In the genomic region with DNA sequence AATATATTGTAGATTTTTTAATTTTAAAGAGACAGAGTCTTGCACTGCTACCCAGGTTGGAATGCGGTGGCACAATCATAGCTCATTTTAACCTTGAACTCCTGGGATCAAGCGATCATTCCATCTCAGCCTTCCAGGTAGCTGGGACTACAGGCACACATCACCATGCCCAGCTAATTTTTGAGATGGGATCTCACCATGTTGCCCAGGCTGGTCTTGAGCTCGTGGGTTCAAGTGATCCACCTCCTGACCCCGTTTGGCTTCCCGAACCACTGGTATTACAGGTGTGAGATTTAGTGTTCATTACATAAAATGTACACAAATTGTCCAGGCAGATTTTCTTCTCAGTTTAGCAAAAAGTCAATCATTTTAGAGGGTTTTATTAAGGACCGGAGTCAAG, we compare ENCODE assay signal across 27 cellular contexts. TPM values are rescaled to one million over a fixed set of nuclear protein-coding genes. Genes with fewer than 3 reads are reported as not detected.
DNase-seq lines count a peak whose midpoint lies in the region; ATAC-seq, FAIRE-seq and TF ChIP-seq lines count a peak whose summit lies in the region.
"Had no signal": no experiment of that assay in that cellular context is flagged by ENCODE, and none has a peak within 500 bp of the region (broad histone marks: within the 10 kb centered on the region; RNA-seq: fewer than 3 reads in every experiment).

No MANE protein-coding gene starts in this region.

- no peaks in the 10 kb centered on the region for H3K9me3 ChIP-seq in HepG2 (ENCODE audit: low read length)
- H3K9me3 ChIP-seq: A549; BE2C; BLaER1 treated with 17β-estradiol and CSF1 and Interleukin-3, amounts not matched to agents 10 nM and 100 nM had no signal

- WGBS in HepG2 (ENCODE audit: low lambda C conversion rate), result 96% methylated on average over 6 of the region's 6 CpGs

- H2AFZ ChIP-seq in HepG2 (ENCODE audit: low read length), result no peak overlapping the region
- H2AFZ ChIP-seq: GM23248 had no signal

- no peak overlapping the region for H3K4me3 Mint-ChIP-seq in activated naive CD8-positive, alpha-beta T cell treated with anti-CD3 and anti-CD28 coated beads for 36 hours
- no peak overlapping the region for H3K4me3 Mint-ChIP-seq in stimulated activated naive B cell treated with anti-CD40 and anti-IgM and Interleukin-4, amounts not matched to agents 10 μg/mL and 1 μg/mL and 100 μg/mL, for 72 hours
- H3K4me3 Mint-ChIP-seq: CD14-positive monocyte; CD4-positive, alpha-beta T cell; CD8-positive, alpha-beta memory T cell had no signal

- H4K20me1 ChIP-seq in HepG2 (ENCODE audit: insufficient read depth, low read length), result no peaks in the 10 kb centered on the region

- H3K36me3 Mint-ChIP-seq in activated naive CD8-positive, alpha-beta T cell treated with anti-CD3 and anti-CD28 coated beads for 36 hours, result peaks cover 28% of the 10 kb centered on the region
- H3K36me3 Mint-ChIP-seq in stimulated activated naive B cell treated with anti-CD40 and anti-IgM and Interleukin-4, amounts not matched to agents 10 μg/mL and 1 μg/mL and 100 μg/mL, for 72 hours, result peaks cover 20 to 32% of the 10 kb centered on the region in 2 donors

- TF ChIP-seq CTCF in HepG2 (CRISPR knock-in tag; IDR thresholded peaks at IDR 0.05), result no peak

- H3K27me3 Mint-ChIP-seq in activated naive CD8-positive, alpha-beta T cell treated with anti-CD3 and anti-CD28 coated beads for 36 hours, result no peaks in the 10 kb centered on the region
- H3K27me3 Mint-ChIP-seq in stimulated activated naive B cell treated with anti-CD40 and anti-IgM and Interleukin-4, amounts not matched to agents 10 μg/mL and 1 μg/mL and 100 μg/mL, for 72 hours, result no peaks in the 10 kb centered on the region
- H3K27me3 Mint-ChIP-seq: CD4-positive, alpha-beta T cell; CD8-positive, alpha-beta memory T cell had no signal

- CTCF ChIA-PET in HepG2 (lab: Yijun Ruan, JAX; ENCODE audit: low intra/inter-chr PET ratio, low total read pairs), result no interaction called here

- no peaks in the 10 kb centered on the region for H3K9me3 Mint-ChIP-seq in activated naive CD8-positive, alpha-beta T cell treated with anti-CD3 and anti-CD28 coated beads for 36 hours
- no peaks in the 10 kb centered on the region for H3K9me3 Mint-ChIP-seq in stimulated activated naive B cell treated with anti-CD40 and anti-IgM and Interleukin-4, amounts not matched to agents 10 μg/mL and 1 μg/mL and 100 μg/mL, for 72 hours
- H3K9me3 Mint-ChIP-seq: CD14-positive monocyte; CD4-positive, alpha-beta T cell; CD8-positive, alpha-beta memory T cell had no signal

- no peak for ATAC-seq in HepG2
- ATAC-seq in stimulated activated naive B cell treated with anti-CD40 and anti-IgM and Interleukin-4, amounts not matched to agents 10 μg/mL and 1 μg/mL and 100 μg/mL, for 72 hours (replicated peaks), result no peak
- no peak for ATAC-seq in GM21367 (IDR thresholded peaks at IDR 0.05; ENCODE audit: unreplicated experiment)
- ATAC-seq: A549, GM12878 had no signal

- in situ Hi-C loops in HepG2 (cut with HindIII; ENCODE audit: extremely low pct_ligation_motif_present, low pct_unique_long_range_greater_than_20kb), result no loop called here

- H3K36me3 ChIP-seq in HepG2 (replicated peaks in 1 of 2; ENCODE audit: control insufficient read depth in 1 of 2, insufficient read depth in 2 of 2, low read length in 2 of 2), result peaks cover 20 to 28% of the 10 kb centered on the region in 2 experiments

- H3K4me1 Mint-ChIP-seq in activated naive CD8-positive, alpha-beta T cell treated with anti-CD3 and anti-CD28 coated beads for 36 hours, result peaks cover 34% of the 10 kb centered on the region
- H3K4me1 Mint-ChIP-seq in stimulated activated naive B cell treated with anti-CD40 and anti-IgM and Interleukin-4, amounts not matched to agents 10 μg/mL and 1 μg/mL and 100 μg/mL, for 72 hours, result peaks cover 7 to 20% of the 10 kb centered on the region in 2 donors

- H3K4me2 ChIP-seq in HepG2 (ENCODE audit: low read depth, low read length), result no peak overlapping the region
- H3K4me2 ChIP-seq: A549 had no signal

- TF ChIP-seq POLR2A in HepG2 (IDR thresholded peaks at IDR 0.05; ENCODE audit: insufficient read depth in 1 of 2, low read depth in 2 of 2, low read length in 2 of 2), result no peak

- POLR2A ChIA-PET in HepG2 (lab: Yijun Ruan, JAX), result no interaction called here

- peaks cover 5% of the 10 kb centered on the region for H3K79me2 ChIP-seq in HepG2 (ENCODE audit: insufficient read depth, low read length)

- peak; percentile 9 for DNase-seq in activated effector memory CD4-positive, alpha-beta T cell treated with anti-CD3 and anti-CD28 coated beads, Interleukin-2, amount 50 U/mL, for 16 hours
- no peak for DNase-seq in activated effector memory CD4-positive, alpha-beta T cell treated with Interleukin-2 at 50 U/mL for 16 hours
- no peak for DNase-seq in activated naive CD8-positive, alpha-beta T cell treated with anti-CD3 and anti-CD28 coated beads for 36 hours
- DNase-seq in HepG2 (ENCODE audit: low spot score), result no peak
- DNase-seq in stimulated activated naive B cell treated with anti-CD40 and anti-IgM and Interleukin-4, amounts not matched to agents 10 μg/mL and 1 μg/mL and 100 μg/mL, for 72 hours, result no peak
- no peak for DNase-seq in kidney tubule cell (ENCODE audit: low spot score)
- DNase-seq in NCI-H1694 treated with DMSO at 0.1 percent for 48 hours (lab: John Stamatoyannopoulos, UW), result no peak
- DNase-seq: 8988T; ACHN; AML-193; BE2C; CD4-positive, alpha-beta T cell; CD8-positive, alpha-beta memory T cell; DMS 273 treated with DMSO at 0.1 percent for 48 hours; DMS79; EL; GDM1; GM23248; H7; HCEC 1CT had no signal

- no TSS peak for BruUV-seq in HepG2 (replicated peaks; lab: Mats Ljungman, UMichigan)

- intact Hi-C loops in HepG2 (cut with micrococcal nuclease; ENCODE audit: unreplicated experiment), result no loop called here

- no peak overlapping the region for H3K4me3 ChIP-seq in HepG2 (replicated peaks in 1 of 3; ENCODE audit: insufficient read depth in 1 of 3, low read depth in 2 of 3, low read length in 3 of 3)
- H3K4me3 ChIP-seq: A549; BLaER1 treated with 17β-estradiol and CSF1 and Interleukin-3, amounts not matched to agents 10 nM and 100 nM; GM12878; GM23248 had no signal

- no peak for TF ChIP-seq EP300 in HepG2 (IDR thresholded peaks at IDR 0.05; ENCODE audit: low read depth in 2 of 2, low read length in 2 of 2)
- TF ChIP-seq EP300 in HepG2 (CRISPR knock-in tag; IDR thresholded peaks at IDR 0.05; ENCODE audit: borderline replicate concordance), result no peak

- H3K27ac Mint-ChIP-seq in activated naive CD8-positive, alpha-beta T cell treated with anti-CD3 and anti-CD28 coated beads for 36 hours, result peak overlapping the region; percentile 7
- H3K27ac Mint-ChIP-seq in stimulated activated naive B cell treated with anti-CD40 and anti-IgM and Interleukin-4, amounts not matched to agents 10 μg/mL and 1 μg/mL and 100 μg/mL, for 72 hours, result peak overlapping the region; percentile 5

- no peak for TF ChIP-seq RAD21 in HepG2 (CRISPR knock-in tag; IDR thresholded peaks at IDR 0.05)

- no peak overlapping the region for H3K9ac ChIP-seq in HepG2 (ENCODE audit: insufficient read depth, low read depth, low read length)
- H3K9ac ChIP-seq: GM23248 had no signal

- H3K4me1 ChIP-seq in HepG2 (ENCODE audit: insufficient read depth, low read length), result no peaks in the 10 kb centered on the region
- H3K4me1 ChIP-seq: BE2C had no signal

- no peak overlapping the region for H3K27ac ChIP-seq in HepG2 (ENCODE audit: extremely low read length, insufficient read depth, low read length)
- H3K27ac ChIP-seq: A549; BLaER1 treated with 17β-estradiol and CSF1 and Interleukin-3, amounts not matched to agents 10 nM and 100 nM; GM23248 had no signal

- H3K27me3 ChIP-seq in HepG2 (ENCODE audit: control insufficient read depth in 1 of 2, insufficient read depth in 2 of 2, low read length in 2 of 2), result no peaks in the 10 kb centered on the region
- H3K27me3 ChIP-seq: BE2C; BLaER1 treated with 17β-estradiol and CSF1 and Interleukin-3, amounts not matched to agents 10 nM and 100 nM had no signal

- FAIRE-seq in HepG2 (lab: Jason Lieb, UNC), result no peak
- FAIRE-seq: A549, D721Med, GM12878, H1 had no signal

RNA-seq across cellular contexts. Expression of a gene that starts 13.6 kb away (rescaled TPM):
- 10 to 100 TPM; 62.0 to 65.4 TPM for total RNA-seq in activated naive CD8-positive, alpha-beta T cell treated with anti-CD3 and anti-CD28 coated beads for 36 hours
- total RNA-seq in HepG2 (2016; rRNA removed; fragmentation: Illumina TruSeq; extraction: Trizol), result 169 and 318 TPM in 2 replicates
- 67.9 and 79.2 TPM in 2 replicates for total RNA-seq in HepG2 (2016; cell fraction: cytosol; rRNA removed; fragmentation: Illumina TruSeq; extraction: Trizol; ENCODE audit: low read depth)
- total RNA-seq in HepG2 (2016; cell fraction: insoluble cytoplasmic fraction; rRNA removed; fragmentation: Illumina TruSeq; extraction: Trizol), result 184 and 327 TPM in 2 replicates
- 78.6 and 93.2 TPM in 2 replicates for total RNA-seq in HepG2 (2016; cell fraction: membrane; rRNA removed; fragmentation: Illumina TruSeq; extraction: Trizol)
- total RNA-seq in HepG2 (2016; cell fraction: nucleus; rRNA removed; fragmentation: Illumina TruSeq; extraction: Trizol), result 97.5 and 107 TPM in 2 replicates
- polyA plus RNA-seq in HepG2 (2011; rRNA removed), result 62.9 and 92.3 TPM in 2 replicates
- polyA plus RNA-seq in HepG2 (2011; cell fraction: cytosol; rRNA removed), result 74.8 and 134 TPM in 2 replicates
- polyA plus RNA-seq in HepG2 (2011; cell fraction: nucleus; rRNA removed), result 34.5 and 35.1 TPM in 2 replicates
- 116 and 119 TPM in 2 replicates for polyA plus RNA-seq in HepG2 (2012)
- 18.7 and 19.1 TPM in 2 replicates for polyA plus RNA-seq in HepG2 (2016; cell fraction: cytosol; fragmentation: Illumina TruSeq; extraction: Trizol; ENCODE audit: low read depth)
- 235 and 273 TPM in 2 replicates for polyA plus RNA-seq in HepG2 (2016; cell fraction: insoluble cytoplasmic fraction; fragmentation: Illumina TruSeq; extraction: Trizol; ENCODE audit: low read depth)
- 37.8 and 44.2 TPM in 2 replicates for polyA plus RNA-seq in HepG2 (2016; cell fraction: membrane; fragmentation: Illumina TruSeq; extraction: Trizol; ENCODE audit: low read depth)
- polyA plus RNA-seq in HepG2 (2016; cell fraction: nucleus; fragmentation: Illumina TruSeq; extraction: Trizol; ENCODE audit: insufficient read depth, low read depth), result 96.4 and 106 TPM in 2 replicates
- 13.3 and 24.5 TPM in 2 replicates for polyA minus RNA-seq in HepG2 (2011; rRNA and poly(A)+ RNA removed; ENCODE audit: low replicate concordance)
- polyA minus RNA-seq in HepG2 (2011; cell fraction: cytosol; rRNA and poly(A)+ RNA removed), result 61.6 and 73.7 TPM in 2 replicates
- polyA minus RNA-seq in HepG2 (2011; cell fraction: nucleus; rRNA and poly(A)+ RNA removed), result 120 TPM in 2 replicates
